Comparison of ENCODE assay signal across 24 cellular contexts in the genomic region with DNA sequence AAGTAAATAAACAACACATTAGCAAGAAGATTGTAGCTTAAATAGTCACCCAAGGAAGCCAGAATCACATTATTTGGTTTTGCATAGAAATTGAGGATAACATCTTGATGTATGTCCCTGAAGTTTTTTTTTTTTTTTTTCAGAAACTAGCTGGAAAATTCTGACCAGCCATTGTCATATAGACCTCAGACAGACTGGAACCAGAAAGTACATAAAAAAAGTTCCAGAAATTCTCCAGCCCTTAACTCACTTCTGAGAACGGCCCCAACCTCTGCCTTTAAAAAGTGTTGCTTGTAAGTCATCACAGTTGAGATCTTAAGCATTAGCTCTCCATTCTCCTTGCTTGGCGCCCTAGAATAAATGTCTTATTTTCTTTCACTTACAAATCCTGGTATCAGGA.
DNase-seq lines count a peak whose midpoint lies in the region; ATAC-seq, FAIRE-seq and TF ChIP-seq lines count a peak whose summit lies in the region.
"Had no signal": no experiment of that assay in that cellular context is flagged by ENCODE, and none has a peak within 500 bp of the region (broad histone marks: within the 10 kb centered on the region; RNA-seq: fewer than 3 reads in every experiment).

No MANE protein-coding gene starts in this region.

- TF ChIP-seq CTCF in retinal pigment epithelial cell (conservative IDR thresholded peaks at IDR 0.05; ENCODE audit: low read depth, low read length), result no peak

- no peak for TF ChIP-seq POLR2A in H54 (IDR thresholded peaks at IDR 0.05; ENCODE audit: low read depth, low read length)

- intact Hi-C loops in Right ventricle myocardium superior (cut with DNase I), result no loop called here

- H3K4me3 ChIP-seq in retinal pigment epithelial cell (ENCODE audit: low read length), result no peak overlapping the region
- H3K4me3 ChIP-seq: colonic mucosa, ovary, upper lobe of left lung had no signal

- FAIRE-seq in H54 (lab: Jason Lieb, UNC), result no peak

- peak; percentile 91 for DNase-seq in EH (ENCODE audit: low read depth)
- DNase-seq in M059J (ENCODE audit: low read depth), result peak; percentile 89
- DNase-seq in dedifferentiated amniotic fluid mesenchymal stem cell (ENCODE audit: extremely low spot score), result peak; percentile 62
- DNase-seq in retinal pigment epithelial cell (ENCODE audit: low read depth), result peak; percentile 18
- DNase-seq in NCI-H82 treated with DMSO at 0.1 percent for 48 hours (lab: John Stamatoyannopoulos, UW; ENCODE audit: unreplicated experiment), result no peak
- no peak for DNase-seq in H54 (ENCODE audit: insufficient read length, low spot score)
- no peak for DNase-seq in Right ventricle myocardium superior
- DNase-seq in NCI-H187 (lab: John Stamatoyannopoulos, UW), result no peak
- DNase-seq: activated B cell treated with CpG ODN at 0.5 μM for 24 hours; activated CD4-positive, alpha-beta T cell treated with anti-CD3 and anti-CD28 coated beads, Interleukin-2, amount 50 U/mL, for 48 hours; activated effector memory CD4-positive, alpha-beta T cell treated with Interleukin-2 at 50 U/mL for 16 hours; activated naive CD8-positive, alpha-beta T cell treated with anti-CD3 and anti-CD28 coated beads, Interleukin-2, amount 10 ng/mL, durations not matched to agents 7 days and 5 days; brain microvascular endothelial cell; colonic mucosa; endodermal cell; Karpas-422; naive thymus-derived CD8-positive, alpha-beta T cell; NCI-H2081; NCI-H524; ovary; right cardiac atrium; RPMI8226; T-helper 9 cell; upper lobe of left lung had no signal

- ATAC-seq in Right ventricle myocardium superior (ENCODE audit: poor library complexity), result no peak
- ATAC-seq: naive thymus-derived CD8-positive, alpha-beta T cell; right cardiac atrium had no signal

Comparison
In these comparisons a context has a peak if more than half of its experiments do, and no peak if none do; other contexts are left out.
1. DNase-seq: peak in EH (single experiment), M059J (single experiment), dedifferentiated amniotic fluid mesenchymal stem cell (single experiment) and retinal pigment epithelial cell (single experiment); none in NCI-H82 treated with DMSO at 0.1 percent for 48 hours (single experiment), H54 (single experiment), Right ventricle myocardium superior (single experiment) and NCI-H187 (0 of 2).